In the genomic region with DNA sequence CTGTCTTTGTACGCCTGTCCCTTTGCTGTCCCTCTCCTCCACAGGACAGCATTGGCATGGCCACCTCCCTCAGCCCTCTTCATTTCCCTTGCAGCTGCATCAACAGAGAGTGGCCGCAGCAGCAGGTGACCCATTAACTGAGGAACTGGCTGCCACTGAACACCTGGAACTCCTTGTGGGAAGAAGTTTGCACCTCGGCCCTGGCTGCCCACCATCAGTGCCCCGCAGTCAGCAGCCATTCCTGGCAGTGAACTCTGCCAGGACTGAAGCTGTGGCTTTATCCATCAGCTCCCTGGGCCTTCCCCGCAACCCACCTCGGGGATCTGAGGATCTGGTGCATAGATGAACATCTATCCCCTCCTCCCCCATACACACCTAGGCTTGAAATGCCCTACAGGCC, we compare ENCODE assay signal across 1 cellular context.
TF ChIP-seq lines count a peak whose summit lies in the region.

No MANE protein-coding gene starts in this region.

TF ChIP-seq in GM12878, 131 proteins besides CTCF, POLR2A, EP300 and RAD21:
- TF ChIP-seq, protein P1, sequence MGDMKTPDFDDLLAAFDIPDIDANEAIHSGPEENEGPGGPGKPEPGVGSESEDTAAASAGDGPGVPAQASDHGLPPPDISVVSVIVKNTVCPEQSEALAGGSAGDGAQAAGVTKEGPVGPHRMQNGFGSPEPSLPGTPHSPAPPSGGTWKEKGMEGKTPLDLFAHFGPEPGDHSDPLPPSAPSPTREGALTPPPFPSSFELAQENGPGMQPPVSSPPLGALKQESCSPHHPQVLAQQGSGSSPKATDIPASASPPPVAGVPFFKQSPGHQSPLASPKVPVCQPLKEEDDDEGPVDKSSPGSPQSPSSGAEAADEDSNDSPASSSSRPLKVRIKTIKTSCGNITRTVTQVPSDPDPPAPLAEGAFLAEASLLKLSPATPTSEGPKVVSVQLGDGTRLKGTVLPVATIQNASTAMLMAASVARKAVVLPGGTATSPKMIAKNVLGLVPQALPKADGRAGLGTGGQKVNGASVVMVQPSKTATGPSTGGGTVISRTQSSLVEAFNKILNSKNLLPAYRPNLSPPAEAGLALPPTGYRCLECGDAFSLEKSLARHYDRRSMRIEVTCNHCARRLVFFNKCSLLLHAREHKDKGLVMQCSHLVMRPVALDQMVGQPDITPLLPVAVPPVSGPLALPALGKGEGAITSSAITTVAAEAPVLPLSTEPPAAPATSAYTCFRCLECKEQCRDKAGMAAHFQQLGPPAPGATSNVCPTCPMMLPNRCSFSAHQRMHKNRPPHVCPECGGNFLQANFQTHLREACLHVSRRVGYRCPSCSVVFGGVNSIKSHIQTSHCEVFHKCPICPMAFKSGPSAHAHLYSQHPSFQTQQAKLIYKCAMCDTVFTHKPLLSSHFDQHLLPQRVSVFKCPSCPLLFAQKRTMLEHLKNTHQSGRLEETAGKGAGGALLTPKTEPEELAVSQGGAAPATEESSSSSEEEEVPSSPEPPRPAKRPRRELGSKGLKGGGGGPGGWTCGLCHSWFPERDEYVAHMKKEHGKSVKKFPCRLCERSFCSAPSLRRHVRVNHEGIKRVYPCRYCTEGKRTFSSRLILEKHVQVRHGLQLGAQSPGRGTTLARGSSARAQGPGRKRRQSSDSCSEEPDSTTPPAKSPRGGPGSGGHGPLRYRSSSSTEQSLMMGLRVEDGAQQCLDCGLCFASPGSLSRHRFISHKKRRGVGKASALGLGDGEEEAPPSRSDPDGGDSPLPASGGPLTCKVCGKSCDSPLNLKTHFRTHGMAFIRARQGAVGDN (IDR thresholded peaks at IDR 0.05): no peak
- TF ChIP-seq TCF7 (IDR thresholded peaks at IDR 0.05; ENCODE audit: borderline replicate concordance) (no peak), HCFC1 (IDR thresholded peaks at IDR 0.05; ENCODE audit: low read length) (no peak), YBX1 (IDR thresholded peaks at IDR 0.05) (no peak), KLF5 (IDR thresholded peaks at IDR 0.05; ENCODE audit: partially characterized antibody) (no peak), TCF12 (IDR thresholded peaks at IDR 0.05; ENCODE audit: low read depth, low read length) (no peak), RFX5 (IDR thresholded peaks at IDR 0.05; ENCODE audit: low read depth, low read length) (no peak), CEBPB (IDR thresholded peaks at IDR 0.05; ENCODE audit: borderline replicate concordance in 1 of 2, low read depth in 2 of 2, low read length in 2 of 2) (no peak), POLR2AphosphoS2 (IDR thresholded peaks at IDR 0.05; ENCODE audit: low read depth, low read length) (no peak)
- TF ChIP-seq, protein P2, sequence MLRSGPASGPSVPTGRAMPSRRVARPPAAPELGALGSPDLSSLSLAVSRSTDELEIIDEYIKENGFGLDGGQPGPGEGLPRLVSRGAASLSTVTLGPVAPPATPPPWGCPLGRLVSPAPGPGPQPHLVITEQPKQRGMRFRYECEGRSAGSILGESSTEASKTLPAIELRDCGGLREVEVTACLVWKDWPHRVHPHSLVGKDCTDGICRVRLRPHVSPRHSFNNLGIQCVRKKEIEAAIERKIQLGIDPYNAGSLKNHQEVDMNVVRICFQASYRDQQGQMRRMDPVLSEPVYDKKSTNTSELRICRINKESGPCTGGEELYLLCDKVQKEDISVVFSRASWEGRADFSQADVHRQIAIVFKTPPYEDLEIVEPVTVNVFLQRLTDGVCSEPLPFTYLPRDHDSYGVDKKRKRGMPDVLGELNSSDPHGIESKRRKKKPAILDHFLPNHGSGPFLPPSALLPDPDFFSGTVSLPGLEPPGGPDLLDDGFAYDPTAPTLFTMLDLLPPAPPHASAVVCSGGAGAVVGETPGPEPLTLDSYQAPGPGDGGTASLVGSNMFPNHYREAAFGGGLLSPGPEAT (IDR thresholded peaks at IDR 0.05; ENCODE audit: low read depth): no peak
- TF ChIP-seq, protein P3, sequence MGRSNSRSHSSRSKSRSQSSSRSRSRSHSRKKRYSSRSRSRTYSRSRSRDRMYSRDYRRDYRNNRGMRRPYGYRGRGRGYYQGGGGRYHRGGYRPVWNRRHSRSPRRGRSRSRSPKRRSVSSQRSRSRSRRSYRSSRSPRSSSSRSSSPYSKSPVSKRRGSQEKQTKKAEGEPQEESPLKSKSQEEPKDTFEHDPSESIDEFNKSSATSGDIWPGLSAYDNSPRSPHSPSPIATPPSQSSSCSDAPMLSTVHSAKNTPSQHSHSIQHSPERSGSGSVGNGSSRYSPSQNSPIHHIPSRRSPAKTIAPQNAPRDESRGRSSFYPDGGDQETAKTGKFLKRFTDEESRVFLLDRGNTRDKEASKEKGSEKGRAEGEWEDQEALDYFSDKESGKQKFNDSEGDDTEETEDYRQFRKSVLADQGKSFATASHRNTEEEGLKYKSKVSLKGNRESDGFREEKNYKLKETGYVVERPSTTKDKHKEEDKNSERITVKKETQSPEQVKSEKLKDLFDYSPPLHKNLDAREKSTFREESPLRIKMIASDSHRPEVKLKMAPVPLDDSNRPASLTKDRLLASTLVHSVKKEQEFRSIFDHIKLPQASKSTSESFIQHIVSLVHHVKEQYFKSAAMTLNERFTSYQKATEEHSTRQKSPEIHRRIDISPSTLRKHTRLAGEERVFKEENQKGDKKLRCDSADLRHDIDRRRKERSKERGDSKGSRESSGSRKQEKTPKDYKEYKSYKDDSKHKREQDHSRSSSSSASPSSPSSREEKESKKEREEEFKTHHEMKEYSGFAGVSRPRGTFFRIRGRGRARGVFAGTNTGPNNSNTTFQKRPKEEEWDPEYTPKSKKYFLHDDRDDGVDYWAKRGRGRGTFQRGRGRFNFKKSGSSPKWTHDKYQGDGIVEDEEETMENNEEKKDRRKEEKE (IDR thresholded peaks at IDR 0.05): no peak
